Comparison of ENCODE assay signal across 12 cellular contexts in genomic region chr11:95917188-95918036, GRCh38. TPM values are rescaled to one million over a fixed set of nuclear protein-coding genes. Genes with fewer than 3 reads are reported as not detected.
A peak's percentile ranks its signal among the peaks of the same experiment; 100 is the strongest.
DNase-seq lines count a peak whose midpoint lies in the region; ATAC-seq, FAIRE-seq and TF ChIP-seq lines count a peak whose summit lies in the region.
"Had no signal": no experiment of that assay in that cellular context is flagged by ENCODE, and none has a peak within 500 bp of the region (broad histone marks: within the 10 kb centered on the region; RNA-seq: fewer than 3 reads in every experiment).

No MANE protein-coding gene starts in this region.

- H3F3A ChIP-seq in SK-N-SH (replicated peaks; ENCODE audit: insufficient read depth), result peaks cover 15% of the 10 kb centered on the region

- H3K9ac ChIP-seq in SK-N-SH, result no peak overlapping the region
- H3K9ac ChIP-seq: GM23248 had no signal

- H4K20me1 ChIP-seq in SK-N-SH (ENCODE audit: insufficient read depth), result no peaks in the 10 kb centered on the region
- H4K20me1 ChIP-seq in hepatocyte (ENCODE audit: insufficient read depth, poor library complexity, severe bottlenecking), result no peaks in the 10 kb centered on the region

- H3K4me2 ChIP-seq in SK-N-SH (no peak overlapping the region), hepatocyte (no peak overlapping the region)

- H3K36me3 ChIP-seq in SK-N-SH (replicated peaks in 1 of 2; ENCODE audit: control insufficient read depth in 1 of 2, insufficient read depth in 2 of 2, low read length in 1 of 2) (peaks cover 4 to 18% of the 10 kb centered on the region in 2 experiments), hepatocyte (replicated peaks; ENCODE audit: insufficient read depth, low read depth) (no peaks in the 10 kb centered on the region), tibial artery (no peaks in the 10 kb centered on the region)

- H3K4me1 ChIP-seq in SK-N-SH (ENCODE audit: control insufficient read depth in 1 of 2, insufficient read depth in 2 of 2, low read depth in 1 of 2, low read length in 1 of 2), result peaks cover 10 to 15% of the 10 kb centered on the region in 2 experiments; a peak in 3 of 4 replicates
- H3K4me1 ChIP-seq in hepatocyte (ENCODE audit: insufficient read depth), result no peaks in the 10 kb centered on the region
- peaks cover 0 to 98% (median 18%) of the 10 kb centered on the region in 4 donors for H3K4me1 ChIP-seq in tibial artery

- POLR2A ChIA-PET in SK-N-SH (lab: Yijun Ruan, JAX), result no interaction called here

- H2AFZ ChIP-seq in SK-N-SH (ENCODE audit: low read depth), result no peak overlapping the region
- H2AFZ ChIP-seq in hepatocyte, result no peak overlapping the region
- H2AFZ ChIP-seq: GM23248 had no signal

- TF ChIP-seq RAD21 in SK-N-SH (IDR thresholded peaks at IDR 0.05; ENCODE audit: low read length), result no peak

- CTCF ChIA-PET in SK-N-SH (lab: Yijun Ruan, JAX), result interaction anchor here (1.0 to 1.1 kb wide), 2 partner anchors 128 to 426 kb away, joined by 3 read pairs; partner anchors contain the start of gene FAM76B

- ATAC-seq in GM19467 (IDR thresholded peaks at IDR 0.05; ENCODE audit: unreplicated experiment), result no peak
- ATAC-seq: T-cell had no signal

- H3K9me2 ChIP-seq in SK-N-SH (no peaks in the 10 kb centered on the region), hepatocyte (replicated peaks; ENCODE audit: insufficient read depth) (no peaks in the 10 kb centered on the region)

- H3K27ac ChIP-seq in SK-N-SH (ENCODE audit: low read depth in 2 of 2, low read length in 1 of 2) (peak overlapping the region in 1 of 2 experiments; percentile 39; a peak in 2 of 4 replicates), hepatocyte (no peak overlapping the region), tibial artery (peak overlapping the region in 1 of 2 donors; percentile 63)
- H3K27ac ChIP-seq: GM23248 had no signal

- H3K79me2 ChIP-seq in SK-N-SH (ENCODE audit: insufficient read depth) (peaks cover 94% of the 10 kb centered on the region), hepatocyte (peaks cover 87% of the 10 kb centered on the region)

- intact Hi-C loops in tibial artery (cut with DNase I; ENCODE audit: low total_unique reads), result no loop called here

- no peaks in the 10 kb centered on the region for H3K27me3 ChIP-seq in SK-N-SH (ENCODE audit: insufficient read depth)
- no peaks in the 10 kb centered on the region for H3K27me3 ChIP-seq in hepatocyte
- H3K27me3 ChIP-seq in tibial artery, result no peaks in the 10 kb centered on the region

- FAIRE-seq in RCC 7860 (lab: Jason Lieb, UNC), result no peak

- no peaks in the 10 kb centered on the region for H3K9me3 ChIP-seq in SK-N-SH
- H3K9me3 ChIP-seq in hepatocyte (ENCODE audit: low read depth), result no peaks in the 10 kb centered on the region
- H3K9me3 ChIP-seq in tibial artery, result no peaks in the 10 kb centered on the region

- DNase-seq in COR-L47 (lab: John Stamatoyannopoulos, UW) (peak; percentile 94), NCI-H1930 (lab: John Stamatoyannopoulos, UW) (peak; percentile 60 to 86), SK-N-SH (peak; percentile 24), hepatocyte (ENCODE audit: low spot score) (peak; percentile 39), RCC 7860 (ENCODE audit: low spot score) (no peak), tibial artery (no peak), HuH-7.5 (ENCODE audit: low spot score) (no peak)
- DNase-seq: activated CD8-positive, alpha-beta memory T cell treated with anti-CD3 and anti-CD28 coated beads for 24 hours; GM23248; posterior cingulate gyrus; T-cell had no signal

- no peak for TF ChIP-seq EP300 in SK-N-SH (IDR thresholded peaks at IDR 0.05; ENCODE audit: borderline replicate concordance in 1 of 2, low read depth in 1 of 2, low read length in 1 of 2)

- no peak overlapping the region for H3K4me3 ChIP-seq in SK-N-SH (ENCODE audit: low read depth in 2 of 2, low read length in 1 of 2)
- H3K4me3 ChIP-seq in hepatocyte, result no peak overlapping the region
- H3K4me3 ChIP-seq in tibial artery, result no peak overlapping the region
- H3K4me3 ChIP-seq: GM23248 had no signal

- WGBS in SK-N-SH (ENCODE audit: low lambda C conversion rate), result 80% methylated on average over 8 of the region's 8 CpGs
- WGBS in hepatocyte (ENCODE audit: low lambda C conversion rate, missing lambda C conversion rate), result 67% methylated on average over 8 of the region's 8 CpGs

- TF ChIP-seq CTCF in SK-N-SH (IDR thresholded peaks at IDR 0.05), result no peak
- no peak for TF ChIP-seq CTCF in hepatocyte (IDR thresholded peaks at IDR 0.05; ENCODE audit: poor library complexity)
- no peak for TF ChIP-seq CTCF in tibial artery (IDR thresholded peaks at IDR 0.05)

TF ChIP-seq in SK-N-SH, 30 proteins besides CTCF, POLR2A, EP300 and RAD21:
- TF ChIP-seq TAF1 (IDR thresholded peaks at IDR 0.05; ENCODE audit: borderline replicate concordance, low read depth, low read length) (no peak), RCOR1 (IDR thresholded peaks at IDR 0.05; ENCODE audit: low read length) (no peak), NFIC (IDR thresholded peaks at IDR 0.05; ENCODE audit: borderline replicate concordance) (peak; percentile 60; the same call in 1 of the 2 replicates), RFX5 (IDR thresholded peaks at IDR 0.05; ENCODE audit: low read length) (peak; percentile 81), NRF1 (IDR thresholded peaks at IDR 0.05; ENCODE audit: low read depth, low read length) (no peak)

RNA-seq across cellular contexts. Expression of gene MTMR2, which starts 6.5 kb away (rescaled TPM):
- 8.6 and 9.4 TPM in 2 replicates for polyA plus RNA-seq in SK-N-SH (2012; rRNA removed)
- polyA plus RNA-seq in SK-N-SH (2012; cell fraction: cytosol; rRNA removed), result 12.3 and 12.9 TPM in 2 replicates
- 5.2 and 8.8 TPM in 2 replicates for polyA plus RNA-seq in SK-N-SH (2012; cell fraction: nucleus; rRNA removed)
- total RNA-seq in hepatocyte, result 26.4 and 36.6 TPM in 2 replicates
- polyA plus RNA-seq in hepatocyte, result 20.6 and 22.9 TPM in 2 replicates

Comparison
In these comparisons a context has a peak if more than half of its experiments do, and no peak if none do; other contexts are left out.
1. DNase-seq: peak in COR-L47 (single experiment), NCI-H1930 (2 of 2), SK-N-SH (single experiment) and hepatocyte (single experiment); none in RCC 7860 (single experiment), tibial artery (0 of 2) and HuH-7.5 (single experiment).